In the genomic region with DNA sequence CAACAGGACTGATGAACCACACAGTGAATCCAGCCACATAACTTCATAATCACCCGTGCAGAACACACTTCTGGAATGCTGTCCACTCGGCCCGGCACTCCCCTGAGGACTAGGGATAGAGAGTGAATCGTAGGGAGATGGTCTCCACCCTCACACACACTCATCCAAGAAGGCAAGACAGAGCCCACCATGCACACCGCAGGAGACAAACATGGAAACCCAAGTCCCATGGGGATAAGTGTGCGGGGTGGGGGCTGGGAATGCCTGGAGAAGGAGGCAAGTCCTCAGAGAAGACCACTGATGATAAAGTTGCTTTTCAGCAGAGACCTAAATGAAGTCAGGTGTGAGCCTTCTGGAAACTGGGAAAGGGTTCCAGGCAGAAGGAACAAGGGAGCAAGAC, we compare ENCODE assay signal across 28 cellular contexts.
"Had no signal": no experiment of that assay in that cellular context is flagged by ENCODE, and none has a peak within 500 bp of the region (broad histone marks: within the 10 kb centered on the region; RNA-seq: fewer than 3 reads in every experiment).

No MANE protein-coding gene starts in this region.

- H3K4me3 Mint-ChIP-seq: stimulated activated effector memory CD8-positive, alpha-beta T cell treated with anti-CD3 and anti-CD28 coated beads, Interleukin-12 subunit alpha, Interleukin-12 subunit beta, amount 100 ng/mL, for 72 hours; stimulated activated memory B cell treated with anti-CD40 and anti-IgM and Interleukin-4, amounts not matched to agents 10 μg/mL and 1 μg/mL and 100 μg/mL, for 72 hours; stimulated activated naive B cell treated with anti-CD40 and anti-IgM and Interleukin-4, amounts not matched to agents 10 μg/mL and 1 μg/mL and 100 μg/mL, for 72 hours; stimulated activated naive CD8-positive, alpha-beta T cell treated with anti-CD3 and anti-CD28 coated beads, Interleukin-15, amount 100 ng/mL, for 72 hours; stimulated activated naive CD8-positive, alpha-beta T cell treated with anti-CD3 and anti-CD28 coated beads, Interleukin-15, Interleukin-2, amounts not matched to agents 100 ng/mL and 50 ng/mL, for 24 hours; type B pancreatic cell had no signal

- H3K27me3 Mint-ChIP-seq: stimulated activated memory B cell treated with anti-CD40 and anti-IgM and Interleukin-4, amounts not matched to agents 10 μg/mL and 1 μg/mL and 100 μg/mL, for 72 hours; stimulated activated naive B cell treated with anti-CD40 and anti-IgM and Interleukin-4, amounts not matched to agents 10 μg/mL and 1 μg/mL and 100 μg/mL, for 72 hours; stimulated activated naive CD8-positive, alpha-beta T cell treated with anti-CD3 and anti-CD28 coated beads, Interleukin-15, amount 100 ng/mL, for 72 hours; stimulated activated naive CD8-positive, alpha-beta T cell treated with anti-CD3 and anti-CD28 coated beads, Interleukin-15, Interleukin-2, amounts not matched to agents 100 ng/mL and 50 ng/mL, for 24 hours; type B pancreatic cell had no signal

- H3K4me3 ChIP-seq: stomach, suprapubic skin, testis, thoracic aorta, thyroid gland, tibial artery, tibial nerve, transverse colon, upper lobe of left lung, upper lobe of right lung, uterus, vagina had no signal

- DNase-seq: stimulated activated CD4-positive, alpha-beta T cell treated with anti-CD3 and anti-CD28 coated beads, Interleukin-2, amount 100 ng/mL, for 48 hours; stimulated activated CD4-positive, alpha-beta T cell treated with anti-CD3 and anti-CD28 coated beads, Interleukin-4, amount 100 ng/mL, for 1 hour; stimulated activated CD4-positive, alpha-beta T cell treated with anti-CD3 and anti-CD28 coated beads, Interleukin-4, amount 100 ng/mL, for 24 hours; stimulated activated CD4-positive, alpha-beta T cell treated with anti-CD3 and anti-CD28 coated beads, Interleukin-4, amount 100 ng/mL, for 4 hours; stimulated activated CD8-positive, alpha-beta memory T cell treated with anti-CD3 and anti-CD28 coated beads, Interleukin-4, amount 100 ng/mL, for 48 hours; stimulated activated naive B cell treated with anti-CD40 and anti-IgM and Interleukin-4, amounts not matched to agents 10 μg/mL and 1 μg/mL and 100 μg/mL, for 72 hours; stimulated activated naive CD4-positive, alpha-beta T cell; stimulated activated naive CD4-positive, alpha-beta T cell treated with Interleukin-2 at 50 U/mL for 16 hours; stimulated activated naive CD8-positive, alpha-beta T cell treated with anti-CD3 and anti-CD28 coated beads, Interleukin-15, amount 100 ng/mL, for 72 hours; stimulated activated naive CD8-positive, alpha-beta T cell treated with anti-CD3 and anti-CD28 coated beads, Interleukin-15, Interleukin-2, amounts not matched to agents 100 U/mL and 50 U/mL, for 24 hours; stomach; substantia nigra; testis; thyroid gland; tibial artery; transverse colon; trophoblast cell; upper lobe of left lung; upper lobe of right lung; uterus had no signal

- H3K9me3 Mint-ChIP-seq: stimulated activated effector memory CD8-positive, alpha-beta T cell treated with anti-CD3 and anti-CD28 coated beads, Interleukin-12 subunit alpha, Interleukin-12 subunit beta, amount 100 ng/mL, for 72 hours; stimulated activated memory B cell treated with anti-CD40 and anti-IgM and Interleukin-4, amounts not matched to agents 10 μg/mL and 1 μg/mL and 100 μg/mL, for 72 hours; stimulated activated naive B cell treated with anti-CD40 and anti-IgM and Interleukin-4, amounts not matched to agents 10 μg/mL and 1 μg/mL and 100 μg/mL, for 72 hours; stimulated activated naive CD8-positive, alpha-beta T cell treated with anti-CD3 and anti-CD28 coated beads, Interleukin-15, Interleukin-2, amounts not matched to agents 100 ng/mL and 50 ng/mL, for 24 hours; type B pancreatic cell had no signal

- H3K27ac ChIP-seq: stomach, suprapubic skin, testis, thoracic aorta, thyroid gland, tibial artery, tibial nerve, transverse colon, upper lobe of left lung, upper lobe of right lung, uterus, vagina had no signal

- H3K4me1 ChIP-seq: stomach, suprapubic skin, testis, thyroid gland, tibial artery, tibial nerve, transverse colon, upper lobe of left lung, upper lobe of right lung, uterus, vagina had no signal

- ATAC-seq: stimulated activated effector memory CD8-positive, alpha-beta T cell treated with anti-CD3 and anti-CD28 coated beads, Interleukin-12 subunit alpha, Interleukin-12 subunit beta, amount 100 ng/mL, for 72 hours; stimulated activated memory B cell treated with anti-CD40 and anti-IgM and Interleukin-4, amounts not matched to agents 10 μg/mL and 1 μg/mL and 100 μg/mL, for 72 hours; stimulated activated naive B cell treated with anti-CD40 and anti-IgM and Interleukin-4, amounts not matched to agents 10 μg/mL and 1 μg/mL and 100 μg/mL, for 72 hours; stimulated activated naive CD8-positive, alpha-beta T cell treated with anti-CD3 and anti-CD28 coated beads, Interleukin-15, amount 100 ng/mL, for 72 hours; stimulated activated naive CD8-positive, alpha-beta T cell treated with anti-CD3 and anti-CD28 coated beads, Interleukin-15, Interleukin-2, amounts not matched to agents 100 U/mL and 50 U/mL, for 24 hours; upper lobe of right lung had no signal

- H3K9me3 ChIP-seq: stomach, suprapubic skin, testis, thoracic aorta, thyroid gland, tibial artery, tibial nerve, transverse colon, upper lobe of left lung, upper lobe of right lung, uterus, vagina had no signal

- H3K4me1 Mint-ChIP-seq: stimulated activated effector memory CD8-positive, alpha-beta T cell treated with anti-CD3 and anti-CD28 coated beads, Interleukin-12 subunit alpha, Interleukin-12 subunit beta, amount 100 ng/mL, for 72 hours; stimulated activated memory B cell treated with anti-CD40 and anti-IgM and Interleukin-4, amounts not matched to agents 10 μg/mL and 1 μg/mL and 100 μg/mL, for 72 hours; stimulated activated naive B cell treated with anti-CD40 and anti-IgM and Interleukin-4, amounts not matched to agents 10 μg/mL and 1 μg/mL and 100 μg/mL, for 72 hours; stimulated activated naive CD8-positive, alpha-beta T cell treated with anti-CD3 and anti-CD28 coated beads, Interleukin-15, amount 100 ng/mL, for 72 hours had no signal

- H3K36me3 ChIP-seq: stomach, suprapubic skin, thoracic aorta, thyroid gland, tibial artery, tibial nerve, transverse colon, upper lobe of left lung, upper lobe of right lung, uterus, vagina had no signal

- H3K27ac Mint-ChIP-seq: stimulated activated effector memory CD8-positive, alpha-beta T cell treated with anti-CD3 and anti-CD28 coated beads, Interleukin-12 subunit alpha, Interleukin-12 subunit beta, amount 100 ng/mL, for 72 hours; stimulated activated memory B cell treated with anti-CD40 and anti-IgM and Interleukin-4, amounts not matched to agents 10 μg/mL and 1 μg/mL and 100 μg/mL, for 72 hours; stimulated activated naive B cell treated with anti-CD40 and anti-IgM and Interleukin-4, amounts not matched to agents 10 μg/mL and 1 μg/mL and 100 μg/mL, for 72 hours; stimulated activated naive CD8-positive, alpha-beta T cell treated with anti-CD3 and anti-CD28 coated beads, Interleukin-15, Interleukin-2, amounts not matched to agents 100 ng/mL and 50 ng/mL, for 24 hours; type B pancreatic cell had no signal

- H3K27me3 ChIP-seq: stomach, suprapubic skin, testis, thyroid gland, tibial artery, tibial nerve, transverse colon, upper lobe of left lung, upper lobe of right lung, uterus, vagina had no signal

- H3K36me3 Mint-ChIP-seq: stimulated activated effector memory CD8-positive, alpha-beta T cell treated with anti-CD3 and anti-CD28 coated beads, Interleukin-12 subunit alpha, Interleukin-12 subunit beta, amount 100 ng/mL, for 72 hours; stimulated activated memory B cell treated with anti-CD40 and anti-IgM and Interleukin-4, amounts not matched to agents 10 μg/mL and 1 μg/mL and 100 μg/mL, for 72 hours; stimulated activated naive B cell treated with anti-CD40 and anti-IgM and Interleukin-4, amounts not matched to agents 10 μg/mL and 1 μg/mL and 100 μg/mL, for 72 hours; type B pancreatic cell had no signal
